Comparison of ENCODE assay signal across 15 cellular contexts in genomic region chr2:236638707-236639106, GRCh38.
"Had no signal": no experiment of that assay in that cellular context is flagged by ENCODE, and none has a peak within 500 bp of the region (broad histone marks: within the 10 kb centered on the region; RNA-seq: fewer than 3 reads in every experiment).

No MANE protein-coding gene starts in this region.

- H3K27ac ChIP-seq: esophagus squamous epithelium, SJSA1 had no signal

- H3K27me3 ChIP-seq: esophagus squamous epithelium, SJSA1 had no signal

- H3K36me3 ChIP-seq: esophagus squamous epithelium, SJSA1 had no signal

- DNase-seq: activated CD4-positive, alpha-beta T cell treated with anti-CD3 and anti-CD28 coated beads, Interleukin-2, amount 10 ng/mL, durations not matched to agents 24 days and 14 days; activated CD4-positive, CD25-positive, alpha-beta regulatory T cell; activated effector memory CD4-positive, alpha-beta T cell treated with Interleukin-2 at 50 U/mL for 16 hours; activated naive CD4-positive, alpha-beta T cell treated with anti-CD3 and anti-CD28 coated beads, Interleukin-2, amount 50 U/mL, for 16 hours; activated T-cell treated with anti-CD3 and anti-CD28 coated beads, Interleukin-2, amount 50 U/mL, for 24 hours; esophagus squamous epithelium; hypothalamus; mesenchymal stem cell; natural killer cell; nucleus accumbens; stimulated activated CD4-positive, alpha-beta T cell treated with anti-CD3 and anti-CD28 coated beads, Interleukin-1b, Interleukin-23, amount 100 ng/mL, for 48 hours; SW 1271 had no signal

- ATAC-seq: natural killer cell, right cardiac atrium had no signal

- H3K4me3 ChIP-seq: esophagus squamous epithelium, SJSA1 had no signal

- FAIRE-seq: astrocyte had no signal

- H3K9me3 ChIP-seq: SJSA1 had no signal
